ENCODE assay signal across 16 cellular contexts in the genomic region with DNA sequence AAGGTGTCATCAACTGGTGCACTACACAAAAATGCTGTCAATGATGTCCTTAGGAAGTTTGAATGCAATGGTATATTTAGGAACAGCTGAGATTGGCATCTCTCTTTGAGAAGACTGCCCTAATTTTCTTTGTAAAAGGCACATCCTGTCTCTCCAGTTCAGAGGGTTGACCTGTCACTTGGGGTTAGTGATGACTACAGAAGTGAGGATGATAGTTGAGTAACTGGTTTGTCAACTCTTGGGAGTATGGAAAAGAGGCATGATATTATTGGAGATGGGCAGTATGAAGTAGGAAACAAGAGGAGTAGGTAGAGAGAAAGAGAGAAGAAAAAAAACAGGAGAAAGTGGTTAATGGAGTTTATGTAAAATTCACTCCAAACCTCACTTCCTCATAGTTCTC.
"Had no signal": no experiment of that assay in that cellular context is flagged by ENCODE, and none has a peak within 500 bp of the region (broad histone marks: within the 10 kb centered on the region; RNA-seq: fewer than 3 reads in every experiment).

No MANE protein-coding gene starts in this region.

- H3K9me3 Mint-ChIP-seq: activated B cell treated with CpG ODN at 0.5 μM for 24 hours; activated CD4-positive, alpha-beta T cell treated with anti-CD3 and anti-CD28 coated beads, Interleukin-2, amount 10 ng/mL, durations not matched to agents 24 days and 14 days; activated T-helper 1 cell treated with anti-CD3 and anti-CD28 coated beads, Interleukin-12 subunit alpha, Interleukin-12 subunit beta, Interleukin-2, Interleukin-4 antibody, amounts not matched to agents 30 ng/mL and 10 ng/mL and 1 ng/mL, durations not matched to agents 14 hours and 24 hours and 36 hours had no signal

- H3K4me1 ChIP-seq: colonic mucosa, tibial artery had no signal

- H3K27ac ChIP-seq: colonic mucosa, gastrocnemius medialis, heart right ventricle, pancreas, tibial artery had no signal

- DNase-seq: activated B cell treated with CpG ODN at 0.5 μM for 24 hours; activated CD4-positive, alpha-beta T cell treated with anti-CD3 and anti-CD28 coated beads, Interleukin-2, amount 10 ng/mL, durations not matched to agents 24 days and 14 days; activated naive CD4-positive, alpha-beta T cell; colonic mucosa; effector CD4-positive, alpha-beta T cell; gastrocnemius medialis; heart right ventricle; kidney; left ventricle myocardium superior; mesendoderm; pancreas; small intestine; tibial artery had no signal

- H3K4me3 ChIP-seq: colonic mucosa, gastrocnemius medialis, heart right ventricle, pancreas, tibial artery had no signal

- FAIRE-seq: endothelial cell of umbilical vein, kidney, pancreas, small intestine had no signal

- H3K36me3 Mint-ChIP-seq: stimulated activated effector memory CD8-positive, alpha-beta T cell treated with anti-CD3 and anti-CD28 coated beads, Interleukin-12 subunit alpha, Interleukin-12 subunit beta, amount 100 ng/mL, for 72 hours had no signal

- H3K27ac Mint-ChIP-seq: activated B cell treated with CpG ODN at 0.5 μM for 24 hours; activated CD4-positive, alpha-beta T cell treated with anti-CD3 and anti-CD28 coated beads, Interleukin-2, amount 10 ng/mL, durations not matched to agents 24 days and 14 days; activated T-helper 1 cell treated with anti-CD3 and anti-CD28 coated beads, Interleukin-12 subunit alpha, Interleukin-12 subunit beta, Interleukin-2, Interleukin-4 antibody, amounts not matched to agents 30 ng/mL and 10 ng/mL and 1 ng/mL, durations not matched to agents 14 hours and 24 hours and 36 hours; stimulated activated effector memory CD8-positive, alpha-beta T cell treated with anti-CD3 and anti-CD28 coated beads, Interleukin-12 subunit alpha, Interleukin-12 subunit beta, amount 100 ng/mL, for 72 hours had no signal

- H3K4me3 Mint-ChIP-seq: activated B cell treated with CpG ODN at 0.5 μM for 24 hours; activated CD4-positive, alpha-beta T cell treated with anti-CD3 and anti-CD28 coated beads, Interleukin-2, amount 10 ng/mL, durations not matched to agents 24 days and 14 days; activated T-helper 1 cell treated with anti-CD3 and anti-CD28 coated beads, Interleukin-12 subunit alpha, Interleukin-12 subunit beta, Interleukin-2, Interleukin-4 antibody, amounts not matched to agents 30 ng/mL and 10 ng/mL and 1 ng/mL, durations not matched to agents 14 hours and 24 hours and 36 hours; stimulated activated effector memory CD8-positive, alpha-beta T cell treated with anti-CD3 and anti-CD28 coated beads, Interleukin-12 subunit alpha, Interleukin-12 subunit beta, amount 100 ng/mL, for 72 hours had no signal

- H3K36me3 ChIP-seq: colonic mucosa, gastrocnemius medialis, heart right ventricle, pancreas, tibial artery had no signal

- H3K9me3 ChIP-seq: colonic mucosa, gastrocnemius medialis, heart right ventricle, pancreas, tibial artery had no signal

- ATAC-seq: gastrocnemius medialis; heart right ventricle; left ventricle myocardium superior; stimulated activated effector memory CD8-positive, alpha-beta T cell treated with anti-CD3 and anti-CD28 coated beads, Interleukin-12 subunit alpha, Interleukin-12 subunit beta, amount 100 ng/mL, for 72 hours had no signal

- H3K4me1 Mint-ChIP-seq: activated B cell treated with CpG ODN at 0.5 μM for 24 hours had no signal

- H3K27me3 ChIP-seq: colonic mucosa, heart right ventricle, pancreas had no signal
